In genomic region chr7:128067983-128068382, GRCh38 we compare ENCODE assay signal across 10 cellular contexts. TPM values are rescaled to one million over a fixed set of nuclear protein-coding genes. Genes with fewer than 3 reads are reported as not detected.
"Had no signal": no experiment of that assay in that cellular context is flagged by ENCODE, and none has a peak within 500 bp of the region (broad histone marks: within the 10 kb centered on the region; RNA-seq: fewer than 3 reads in every experiment).

No MANE protein-coding gene starts in this region.

- H3K4me3 ChIP-seq: lower lobe of right lung, smooth muscle cell, transverse colon had no signal

- H3K36me3 ChIP-seq: brain microvascular endothelial cell, lower lobe of right lung, transverse colon had no signal

- H3K27ac ChIP-seq: brain microvascular endothelial cell, lower lobe of right lung, transverse colon had no signal

- H3K4me2 ChIP-seq: smooth muscle cell had no signal

- H3K27me3 ChIP-seq: brain microvascular endothelial cell, transverse colon had no signal

- H3K9me3 ChIP-seq: lower lobe of right lung, transverse colon had no signal

- DNase-seq: activated CD4-positive, alpha-beta T cell treated with anti-CD3 and anti-CD28 coated beads, Interleukin-2, amount 10 ng/mL, durations not matched to agents 24 days and 14 days; amygdala; brain microvascular endothelial cell; immature natural killer cell; left cardiac atrium; lower lobe of right lung; naive thymus-derived CD4-positive, alpha-beta T cell; substantia nigra; transverse colon had no signal

- H3K4me1 ChIP-seq: transverse colon had no signal

RNA-seq across cellular contexts. Expression of gene LRRC4, which starts 36.7 kb away (rescaled TPM):
- polyA plus RNA-seq: smooth muscle cell had no signal
